1 cellular context compared by ENCODE assay signal in genomic region chr4:165502919-165503907, GRCh38.
TF ChIP-seq lines count a peak whose summit lies in the region.

No MANE protein-coding gene starts in this region.

TF ChIP-seq in HepG2, 621 proteins besides CTCF, POLR2A, EP300 and RAD21 (continued from another document and continues in another):
- TF ChIP-seq ZNF720 (CRISPR knock-in tag; IDR thresholded peaks at IDR 0.05) = no peak
- no peak for TF ChIP-seq ZNF3 (CRISPR knock-in tag; IDR thresholded peaks at IDR 0.05)
- no peak for TF ChIP-seq AKNA (CRISPR knock-in tag; IDR thresholded peaks at IDR 0.05; ENCODE audit: borderline replicate concordance)
- peak; percentile 41 for TF ChIP-seq POGZ (CRISPR knock-in tag; IDR thresholded peaks at IDR 0.05)
- no peak for TF ChIP-seq FOXP1 (IDR thresholded peaks at IDR 0.05)
- TF ChIP-seq FOXP1 (CRISPR knock-in tag; IDR thresholded peaks at IDR 0.05) = peak; percentile 37; the same call in 1 of the 2 replicates
- no peak for TF ChIP-seq SIX4 (CRISPR knock-in tag; IDR thresholded peaks at IDR 0.05)
- TF ChIP-seq JUND (CRISPR knock-in tag; IDR thresholded peaks at IDR 0.05) = peak; percentile 59; the same call in 1 of the 2 replicates
- no peak for TF ChIP-seq ARID4A (CRISPR knock-in tag; IDR thresholded peaks at IDR 0.05; ENCODE audit: borderline replicate concordance)
- no peak for TF ChIP-seq ZNF510 (CRISPR knock-in tag; IDR thresholded peaks at IDR 0.05; ENCODE audit: low read depth)
- no peak for TF ChIP-seq ZFP1 (CRISPR knock-in tag; IDR thresholded peaks at IDR 0.05)
- TF ChIP-seq PHF21A (CRISPR knock-in tag; IDR thresholded peaks at IDR 0.05) = no peak
- TF ChIP-seq HDAC1 (CRISPR knock-in tag; IDR thresholded peaks at IDR 0.05) = peak; percentile 32; the same call in 1 of the 2 replicates
- TF ChIP-seq ZNF703 (CRISPR knock-in tag; IDR thresholded peaks at IDR 0.05; ENCODE audit: borderline replicate concordance) = no peak
- TF ChIP-seq XBP1 (CRISPR knock-in tag; IDR thresholded peaks at IDR 0.05) = no peak
- no peak for TF ChIP-seq TBX2 (CRISPR knock-in tag; IDR thresholded peaks at IDR 0.05; ENCODE audit: borderline replicate concordance)
- TF ChIP-seq PAXIP1 (CRISPR knock-in tag; conservative IDR thresholded peaks at IDR 0.05) = peak; percentile 79
- TF ChIP-seq DPF2 (CRISPR knock-in tag; IDR thresholded peaks at IDR 0.05; ENCODE audit: borderline replicate concordance, low read depth) = no peak
- TF ChIP-seq ETV5 (CRISPR knock-in tag; IDR thresholded peaks at IDR 0.05; ENCODE audit: borderline replicate concordance) = no peak; the same call in 1 of the 2 replicates
- TF ChIP-seq KLF15 (CRISPR knock-in tag; IDR thresholded peaks at IDR 0.05; ENCODE audit: borderline replicate concordance) = no peak
- TF ChIP-seq ELF4 (CRISPR knock-in tag; IDR thresholded peaks at IDR 0.05; ENCODE audit: borderline replicate concordance) = no peak
- TF ChIP-seq RARA (CRISPR knock-in tag; IDR thresholded peaks at IDR 0.05) = peak; percentile 47
- no peak for TF ChIP-seq NFYC (CRISPR knock-in tag; IDR thresholded peaks at IDR 0.05)
- TF ChIP-seq SMAD9 (CRISPR knock-in tag; IDR thresholded peaks at IDR 0.05) = no peak
- TF ChIP-seq PHF8 (CRISPR knock-in tag; IDR thresholded peaks at IDR 0.05) = no peak
- TF ChIP-seq NR1H2 (CRISPR knock-in tag; IDR thresholded peaks at IDR 0.05; ENCODE audit: borderline replicate concordance, low read depth) = no peak
- no peak for TF ChIP-seq MXI1 (IDR thresholded peaks at IDR 0.05; ENCODE audit: borderline replicate concordance, low read depth, low read length)
- TF ChIP-seq HMGXB3 (CRISPR knock-in tag; IDR thresholded peaks at IDR 0.05; ENCODE audit: borderline replicate concordance) = no peak
- TF ChIP-seq ZNF414 (CRISPR knock-in tag; IDR thresholded peaks at IDR 0.05) = no peak
- no peak for TF ChIP-seq REPIN1 (CRISPR knock-in tag; IDR thresholded peaks at IDR 0.05; ENCODE audit: borderline replicate concordance, low read depth)
- no peak for TF ChIP-seq IKZF4 (CRISPR knock-in tag; IDR thresholded peaks at IDR 0.05; ENCODE audit: borderline replicate concordance, low read depth, not compliant biosample characterization)
- 0 out of 2 replicates have a peak, but pooled peaks have one; percentile 32 for TF ChIP-seq ZFP36L1 (CRISPR knock-in tag; IDR thresholded peaks at IDR 0.05)
- no peak for TF ChIP-seq DDIT3 (CRISPR knock-in tag; IDR thresholded peaks at IDR 0.05)
- TF ChIP-seq RCOR2 (CRISPR knock-in tag; IDR thresholded peaks at IDR 0.05) = no peak; the same call in 1 of the 2 replicates
- peak; percentile 5; the same call in 1 of the 2 replicates for TF ChIP-seq ZNF644 (CRISPR knock-in tag; IDR thresholded peaks at IDR 0.05; ENCODE audit: low read depth)
- TF ChIP-seq MLLT10 (CRISPR knock-in tag; IDR thresholded peaks at IDR 0.05) = no peak
- no peak for TF ChIP-seq HDAC2 (CRISPR knock-in tag; IDR thresholded peaks at IDR 0.05)
- peak; percentile 84 for TF ChIP-seq ZBTB21 (CRISPR knock-in tag; IDR thresholded peaks at IDR 0.05)
- no peak for TF ChIP-seq ZNF710 (CRISPR knock-in tag; IDR thresholded peaks at IDR 0.05; ENCODE audit: borderline replicate concordance)
- TF ChIP-seq SIN3A (IDR thresholded peaks at IDR 0.05; ENCODE audit: borderline replicate concordance, low read depth, low read length) = no peak
- peak; percentile 36; the same call in 1 of the 2 replicates for TF ChIP-seq KDM6A (CRISPR knock-in tag; IDR thresholded peaks at IDR 0.05; ENCODE audit: low read depth)
- TF ChIP-seq RFX5 (IDR thresholded peaks at IDR 0.05; ENCODE audit: low read depth, low read length) = no peak
- TF ChIP-seq JUN (CRISPR knock-in tag; IDR thresholded peaks at IDR 0.05) = peak; percentile 83
